ENCODE assay signal across 21 cellular contexts in genomic region chr7:66119502-66119901, GRCh38. TPM values are rescaled to one million over a fixed set of nuclear protein-coding genes. Genes with fewer than 3 reads are reported as not detected.
DNase-seq lines count a peak whose midpoint lies in the region; ATAC-seq and TF ChIP-seq lines count a peak whose summit lies in the region.
"Had no signal": no experiment of that assay in that cellular context is flagged by ENCODE, and none has a peak within 500 bp of the region (broad histone marks: within the 10 kb centered on the region; RNA-seq: fewer than 3 reads in every experiment).

No MANE protein-coding gene starts in this region.

- TF ChIP-seq EP300 in suprapubic skin (IDR thresholded peaks at IDR 0.05) (no peak), SK-N-SH (IDR thresholded peaks at IDR 0.05; ENCODE audit: borderline replicate concordance in 1 of 2, low read depth in 1 of 2, low read length in 1 of 2) (no peak)

- WGBS in mammary epithelial cell (ENCODE audit: low coverage, missing lambda C conversion rate) = 90% methylated on average over 1 of the region's 1 CpG
- 69% methylated on average over 1 of the region's 1 CpG for WGBS in suprapubic skin
- 93% methylated on average over 1 of the region's 1 CpG for WGBS in SK-N-SH (ENCODE audit: low lambda C conversion rate)

- H3K27ac ChIP-seq in mammary epithelial cell (ENCODE audit: insufficient read depth, low read depth, low read length) = no peak overlapping the region
- H3K27ac ChIP-seq in suprapubic skin = peak overlapping the region; percentile 39
- peak overlapping the region in 1 of 2 experiments; percentile 56; a peak in 1 of 4 replicates for H3K27ac ChIP-seq in SK-N-SH (ENCODE audit: low read depth in 2 of 2, low read length in 1 of 2)

- H3K9ac ChIP-seq in mammary epithelial cell (ENCODE audit: insufficient read depth, low read length) (no peak overlapping the region), SK-N-SH (no peak overlapping the region)

- peaks cover 7% of the 10 kb centered on the region for H3F3A ChIP-seq in SK-N-SH (replicated peaks; ENCODE audit: insufficient read depth)

- H3K36me3 Mint-ChIP-seq in MCF 10A (ENCODE audit: insufficient read depth, unreplicated experiment) (peaks cover 23% of the 10 kb centered on the region), immature natural killer cell (no peaks in the 10 kb centered on the region)
- peaks cover 34% of the 10 kb centered on the region for H3K36me3 Mint-ChIP-seq in activated CD8-positive, alpha-beta T cell treated with anti-CD3 and anti-CD28 coated beads for 36 hours (ENCODE audit: low read depth)

- CTCF ChIA-PET in MCF 10A (lab: Yijun Ruan, JAX) (interaction anchor here (0.8 kb wide), 1 partner anchor 17 kb away, joined by 4 read pairs; no protein-coding TSS in a partner anchor), mammary epithelial cell (lab: Charles Lee; ENCODE audit: low non-redundant PET) (no interaction called here), SK-N-SH (lab: Yijun Ruan, JAX) (interaction anchor here (0.6 kb wide), 1 partner anchor 111 kb away, joined by 3 read pairs; no protein-coding TSS in a partner anchor)
- CTCF ChIA-PET in activated CD8-positive, alpha-beta T cell treated with anti-CD3 and anti-CD28 coated beads for 36 hours (lab: Charles Lee) = no interaction called here

- H3K27me3 ChIP-seq in mammary epithelial cell (ENCODE audit: insufficient read depth, low read length) (no peaks in the 10 kb centered on the region), suprapubic skin (no peaks in the 10 kb centered on the region), SK-N-SH (ENCODE audit: insufficient read depth) (no peaks in the 10 kb centered on the region)
- H3K27me3 ChIP-seq: tibial nerve had no signal

- no peaks in the 10 kb centered on the region for H3K27me3 Mint-ChIP-seq in MCF 10A (ENCODE audit: insufficient read depth, unreplicated experiment)
- H3K27me3 Mint-ChIP-seq in activated CD8-positive, alpha-beta T cell treated with anti-CD3 and anti-CD28 coated beads for 36 hours = no peaks in the 10 kb centered on the region
- H3K27me3 Mint-ChIP-seq in immature natural killer cell (ENCODE audit: low read depth in 3 of 3) = peaks cover 12 to 22% (median 13%) of the 10 kb centered on the region in 3 donors
- H3K27me3 Mint-ChIP-seq: activated CD4-positive, alpha-beta memory T cell treated with anti-CD3 and anti-CD28 coated beads, Interleukin-2, amount 10 ng/mL, durations not matched to agents 7 days and 5 days had no signal

- no TSS peak for BruUV-seq in MCF 10A (replicated peaks; lab: Mats Ljungman, UMichigan)
- no TSS peak for BruUV-seq in mammary epithelial cell (replicated peaks; lab: Mats Ljungman, UMichigan)

- in situ Hi-C loops in mammary epithelial cell (cut with MboI; ENCODE audit: low sequenced_read_pairs in 2 of 2) = no loop called here

- H3K4me1 Mint-ChIP-seq in MCF 10A (ENCODE audit: insufficient read depth, unreplicated experiment) (peaks cover 27% of the 10 kb centered on the region), immature natural killer cell (peaks cover 58 to 63% of the 10 kb centered on the region in 2 donors)
- H3K4me1 Mint-ChIP-seq in activated CD8-positive, alpha-beta T cell treated with anti-CD3 and anti-CD28 coated beads for 36 hours (ENCODE audit: low read depth) = peaks cover 54% of the 10 kb centered on the region

- POLR2A ChIA-PET in MCF 10A (lab: Yijun Ruan, JAX) (interaction anchor here (0.6 kb wide), 1 partner anchor 745 kb away, joined by 3 read pairs; no protein-coding TSS in a partner anchor), SK-N-SH (lab: Yijun Ruan, JAX) (no interaction called here)
- POLR2A ChIA-PET in activated CD8-positive, alpha-beta T cell treated with anti-CD3 and anti-CD28 coated beads for 36 hours (lab: Charles Lee) = no interaction called here

- H3K9me3 Mint-ChIP-seq in MCF 10A (ENCODE audit: unreplicated experiment) (no peaks in the 10 kb centered on the region), immature natural killer cell (no peaks in the 10 kb centered on the region)
- H3K9me3 Mint-ChIP-seq in activated CD8-positive, alpha-beta T cell treated with anti-CD3 and anti-CD28 coated beads for 36 hours = no peaks in the 10 kb centered on the region
- H3K9me3 Mint-ChIP-seq: activated CD4-positive, alpha-beta memory T cell treated with anti-CD3 and anti-CD28 coated beads, Interleukin-2, amount 10 ng/mL, durations not matched to agents 7 days and 5 days; activated T-helper 1 cell treated with anti-CD3 and anti-CD28 coated beads, Interleukin-12 subunit alpha, Interleukin-12 subunit beta, Interleukin-2, Interleukin-4 antibody, amounts not matched to agents 30 ng/mL and 10 ng/mL and 1 ng/mL, durations not matched to agents 14 hours and 24 hours and 36 hours; CD8-positive, alpha-beta T cell; neural crest cell had no signal

- DNase-seq in MCF 10A (ENCODE audit: unreplicated experiment) = no peak
- DNase-seq in mammary epithelial cell = no peak
- DNase-seq in activated CD8-positive, alpha-beta T cell treated with anti-CD3 and anti-CD28 coated beads for 36 hours = no peak
- no peak for DNase-seq in immature natural killer cell
- DNase-seq in suprapubic skin (ENCODE audit: low spot score in 2 of 2) = no peak
- DNase-seq in GDM1 (lab: John Stamatoyannopoulos, UW) = no peak
- no peak for DNase-seq in SK-N-SH
- DNase-seq in activated effector memory CD4-positive, alpha-beta T cell treated with anti-CD3 and anti-CD28 coated beads, Interleukin-2, amount 50 U/mL, for 16 hours = no peak
- DNase-seq: activated CD4-positive, alpha-beta memory T cell treated with anti-CD3 and anti-CD28 coated beads, Interleukin-2, amount 10 ng/mL, durations not matched to agents 7 days and 5 days; amniotic stem cell; CD8-positive, alpha-beta T cell; effector CD8-positive, alpha-beta T cell; HCEC 1CT; NCI-H2029; NCI-H510A; SHP77; stimulated activated CD4-positive, alpha-beta T cell treated with anti-CD3 and anti-CD28 coated beads, Interleukin-12 subunit alpha, Interleukin-12 subunit beta, amount 100 ng/mL, for 4 hours had no signal

- H3K79me2 ChIP-seq in mammary epithelial cell (ENCODE audit: insufficient read depth, low read length) (peaks cover 93% of the 10 kb centered on the region), SK-N-SH (ENCODE audit: insufficient read depth) (peaks cover 100% of the 10 kb centered on the region)

- dilution Hi-C loops in mammary epithelial cell (cut with HindIII; ENCODE audit: low sequenced_read_pairs) = no loop called here

- H3K4me3 Mint-ChIP-seq in MCF 10A (ENCODE audit: unreplicated experiment) (no peak overlapping the region), immature natural killer cell (no peak overlapping the region)
- no peak overlapping the region for H3K4me3 Mint-ChIP-seq in activated CD8-positive, alpha-beta T cell treated with anti-CD3 and anti-CD28 coated beads for 36 hours
- H3K4me3 Mint-ChIP-seq: activated CD4-positive, alpha-beta memory T cell treated with anti-CD3 and anti-CD28 coated beads, Interleukin-2, amount 10 ng/mL, durations not matched to agents 7 days and 5 days; activated T-helper 1 cell treated with anti-CD3 and anti-CD28 coated beads, Interleukin-12 subunit alpha, Interleukin-12 subunit beta, Interleukin-2, Interleukin-4 antibody, amounts not matched to agents 30 ng/mL and 10 ng/mL and 1 ng/mL, durations not matched to agents 14 hours and 24 hours and 36 hours; CD8-positive, alpha-beta T cell had no signal

- no peak overlapping the region for H2AFZ ChIP-seq in mammary epithelial cell (ENCODE audit: low read depth, low read length)
- no peak overlapping the region for H2AFZ ChIP-seq in SK-N-SH (ENCODE audit: low read depth)

- H3K36me3 ChIP-seq in mammary epithelial cell (ENCODE audit: insufficient read depth, low read length) (peaks cover 6% of the 10 kb centered on the region), suprapubic skin (peaks cover 8% of the 10 kb centered on the region), SK-N-SH (replicated peaks in 1 of 2; ENCODE audit: control insufficient read depth in 1 of 2, insufficient read depth in 2 of 2, low read length in 1 of 2) (peaks cover 0 to 20% of the 10 kb centered on the region in 2 experiments)

- H3K27ac Mint-ChIP-seq in MCF 10A (ENCODE audit: low read depth, unreplicated experiment) (peak overlapping the region; percentile 29), immature natural killer cell (peak overlapping the region in 5 of 6 donors; percentile 3 to 100 (median 76))
- peak overlapping the region; percentile 49 for H3K27ac Mint-ChIP-seq in activated CD8-positive, alpha-beta T cell treated with anti-CD3 and anti-CD28 coated beads for 36 hours
- H3K27ac Mint-ChIP-seq: activated CD4-positive, alpha-beta memory T cell treated with anti-CD3 and anti-CD28 coated beads, Interleukin-2, amount 10 ng/mL, durations not matched to agents 7 days and 5 days; activated T-helper 1 cell treated with anti-CD3 and anti-CD28 coated beads, Interleukin-12 subunit alpha, Interleukin-12 subunit beta, Interleukin-2, Interleukin-4 antibody, amounts not matched to agents 30 ng/mL and 10 ng/mL and 1 ng/mL, durations not matched to agents 14 hours and 24 hours and 36 hours had no signal

- H3K9me3 ChIP-seq in mammary epithelial cell (replicated peaks; ENCODE audit: insufficient read depth, low read length) (no peaks in the 10 kb centered on the region), suprapubic skin (no peaks in the 10 kb centered on the region), SK-N-SH (no peaks in the 10 kb centered on the region)
- H3K9me3 ChIP-seq: tibial nerve had no signal

- no peak for ATAC-seq in activated CD8-positive, alpha-beta T cell treated with anti-CD3 and anti-CD28 coated beads for 36 hours
- ATAC-seq: CD8-positive, alpha-beta T cell; K562 had no signal

- H4K20me1 ChIP-seq in mammary epithelial cell (ENCODE audit: insufficient read depth, low read length) = no peaks in the 10 kb centered on the region
- peaks cover 48% of the 10 kb centered on the region for H4K20me1 ChIP-seq in SK-N-SH (ENCODE audit: insufficient read depth)

- H3K4me1 ChIP-seq in mammary epithelial cell (ENCODE audit: insufficient read depth, low read length) = peaks cover 7% of the 10 kb centered on the region
- peaks cover 62% of the 10 kb centered on the region for H3K4me1 ChIP-seq in suprapubic skin
- H3K4me1 ChIP-seq in SK-N-SH (ENCODE audit: control insufficient read depth in 1 of 2, insufficient read depth in 2 of 2, low read depth in 1 of 2, low read length in 1 of 2) = peaks cover 9 to 28% of the 10 kb centered on the region in 2 experiments; a peak in 3 of 4 replicates

- no peak for TF ChIP-seq RAD21 in SK-N-SH (IDR thresholded peaks at IDR 0.05; ENCODE audit: low read length)

- H3K4me3 ChIP-seq in mammary epithelial cell (replicated peaks in 1 of 3; ENCODE audit: insufficient read depth in 1 of 3, low read depth in 2 of 3, low read length in 3 of 3) = no peak overlapping the region
- H3K4me3 ChIP-seq in suprapubic skin = no peak overlapping the region
- H3K4me3 ChIP-seq in SK-N-SH (ENCODE audit: low read depth in 2 of 2, low read length in 1 of 2) = no peak overlapping the region
- H3K4me3 ChIP-seq: K562, tibial nerve had no signal

- TF ChIP-seq CTCF in MCF 10A (IDR thresholded peaks at IDR 0.05; ENCODE audit: unreplicated experiment) (no peak), mammary epithelial cell (conservative IDR thresholded peaks at IDR 0.05 in 1 of 2, IDR thresholded peaks at IDR 0.05 in 1 of 2; ENCODE audit: extremely low read depth in 1 of 2, insufficient read depth in 1 of 2, low read depth in 1 of 2, low read length in 2 of 2) (no peak), suprapubic skin (IDR thresholded peaks at IDR 0.05) (no peak), SK-N-SH (IDR thresholded peaks at IDR 0.05) (no peak)
- no peak for TF ChIP-seq CTCF in activated CD8-positive, alpha-beta T cell treated with anti-CD3 and anti-CD28 coated beads for 36 hours (IDR thresholded peaks at IDR 0.05)

- TF ChIP-seq POLR2A in suprapubic skin (IDR thresholded peaks at IDR 0.05) = no peak

- intact Hi-C loops in MCF 10A (cut with micrococcal nuclease) (loop anchor here (5.0 kb wide), 1 partner anchor 87 kb away; no protein-coding TSS in a partner anchor), mammary epithelial cell (cut with micrococcal nuclease) (loop anchor here (5.0 kb wide), 1 partner anchor 87 kb away; no protein-coding TSS in a partner anchor)
- intact Hi-C loops in activated CD8-positive, alpha-beta T cell treated with anti-CD3 and anti-CD28 coated beads for 36 hours (cut with micrococcal nuclease) = no loop called here

- H3K4me2 ChIP-seq in mammary epithelial cell (ENCODE audit: insufficient read depth, low read depth, low read length) = no peak overlapping the region
- no peak overlapping the region for H3K4me2 ChIP-seq in SK-N-SH

- H3K9me2 ChIP-seq in SK-N-SH = no peaks in the 10 kb centered on the region

RNA-seq across cellular contexts. Expression of gene CRCP, which starts 4.9 kb away (rescaled TPM):
- total RNA-seq in MCF 10A (2022) = 27.5 and 39.8 TPM in 2 replicates
- 10 to 100 TPM; 34.7 to 35.3 TPM for total RNA-seq in mammary epithelial cell
- polyA plus RNA-seq in mammary epithelial cell = 34.1 TPM
- 123 TPM for polyA minus RNA-seq in mammary epithelial cell
- 10 to 100 TPM; 25.5 to 25.9 TPM for total RNA-seq in activated CD8-positive, alpha-beta T cell treated with anti-CD3 and anti-CD28 coated beads for 36 hours
- polyA plus RNA-seq in immature natural killer cell = 10 to 100 TPM; 19.2 to 62.2 (median 23.2) TPM
- 10 to 100 TPM; 33.8 to 67.2 (median 42.8) TPM for total RNA-seq in suprapubic skin
- polyA plus RNA-seq in SK-N-SH (2012; rRNA removed) = 34.0 and 34.1 TPM in 2 replicates
- 33.3 and 35.7 TPM in 2 replicates for polyA plus RNA-seq in SK-N-SH (2012; cell fraction: cytosol; rRNA removed)
- 40.7 and 57.5 TPM in 2 replicates for polyA plus RNA-seq in SK-N-SH (2012; cell fraction: nucleus; rRNA removed)

RNA-seq across cellular contexts. Expression of gene ASL, which starts 43.9 kb away (rescaled TPM):
- total RNA-seq in MCF 10A (2022) (53.6 and 56.5 TPM in 2 replicates), mammary epithelial cell (10 to 100 TPM; 43.5 to 59.7 TPM), suprapubic skin (10 to 100 TPM; 14.3 to 30.8 (median 22.4) TPM)
- polyA plus RNA-seq in mammary epithelial cell (64.7 TPM), immature natural killer cell (10 to 100 TPM; 52.3 to 69.5 (median 55.5) TPM), SK-N-SH (2012; rRNA removed) (138 and 141 TPM in 2 replicates)
- 17.2 TPM for polyA minus RNA-seq in mammary epithelial cell
- total RNA-seq in activated CD8-positive, alpha-beta T cell treated with anti-CD3 and anti-CD28 coated beads for 36 hours = 10 to 100 TPM; 15.5 to 19.4 TPM
- polyA plus RNA-seq in SK-N-SH (2012; cell fraction: cytosol; rRNA removed) = 54.1 and 76.3 TPM in 2 replicates
- 426 and 428 TPM in 2 replicates for polyA plus RNA-seq in SK-N-SH (2012; cell fraction: nucleus; rRNA removed)

Comparison
In these comparisons a context has a peak if more than half of its experiments do, and no peak if none do; other contexts are left out.
1. CTCF ChIA-PET loops: an anchor here in MCF 10A (0.8 kb wide) and SK-N-SH (0.6 kb wide); none called in mammary epithelial cell and activated CD8-positive, alpha-beta T cell treated with anti-CD3 and anti-CD28 coated beads for 36 hours.